8 cellular contexts compared by ENCODE assay signal in the genomic region with DNA sequence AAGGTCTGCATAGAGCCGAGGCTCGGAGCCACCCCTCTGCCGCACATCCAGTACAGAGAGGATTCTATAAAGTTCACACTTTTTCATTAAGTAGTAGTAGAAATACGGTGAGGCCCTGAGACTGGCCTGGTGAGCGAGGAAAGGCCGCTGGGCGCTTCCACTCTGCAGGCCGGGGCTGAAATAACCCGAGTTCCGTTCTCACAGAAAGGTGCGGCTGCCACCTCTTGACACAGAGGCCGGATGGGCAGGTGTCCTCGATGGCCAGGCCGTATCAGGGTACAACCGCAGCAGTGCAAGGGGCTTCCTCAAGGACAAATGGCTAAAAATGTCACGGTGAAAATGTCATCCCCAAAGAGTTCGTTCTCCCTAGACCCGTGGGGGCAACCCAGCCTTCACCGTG. TPM values are rescaled to one million over a fixed set of nuclear protein-coding genes. Genes with fewer than 3 reads are reported as not detected.
DNase-seq lines count a peak whose midpoint lies in the region; ATAC-seq and TF ChIP-seq lines count a peak whose summit lies in the region.

No MANE protein-coding gene starts in this region.

- H3K27ac Mint-ChIP-seq in effector memory CD8-positive, alpha-beta T cell: peak overlapping the region in 1 of 2 donors; percentile 84

- no peak overlapping the region for H3K4me3 ChIP-seq in DND-41 (ENCODE audit: low read depth in 1 of 2, low read length in 2 of 2)
- peak overlapping the region; percentile 14 for H3K4me3 ChIP-seq in OCI-LY7 (ENCODE audit: low read depth, low read length, poor library complexity, severe bottlenecking)
- peak overlapping the region; percentile 51 for H3K4me3 ChIP-seq in psoas muscle

- H3K27ac ChIP-seq in DND-41 (ENCODE audit: low read length) (no peak overlapping the region), OCI-LY7 (ENCODE audit: low read depth, low read length, poor library complexity, severe bottlenecking) (no peak overlapping the region), psoas muscle (peak overlapping the region; percentile 46)

- H3K27me3 ChIP-seq in DND-41 (ENCODE audit: insufficient read depth, low read length, poor library complexity) (no peaks in the 10 kb centered on the region), psoas muscle (ENCODE audit: insufficient read depth in 3 of 3, low read length in 2 of 3) (no peaks in the 10 kb centered on the region)

- H3K36me3 Mint-ChIP-seq in effector memory CD8-positive, alpha-beta T cell (ENCODE audit: insufficient read depth): peaks cover 45% of the 10 kb centered on the region

- 79 to 86% (median 83%) methylated on average over 19 of the region's 19 CpGs for WGBS in psoas muscle, 3 donors

- BruUV-seq in OCI-LY7 (replicated peaks; lab: Mats Ljungman, UMichigan): TSS peak; percentile 62

- ATAC-seq in DND-41 (ENCODE audit: insufficient read depth, low read depth): no peak
- ATAC-seq in effector memory CD8-positive, alpha-beta T cell (replicated peaks): no peak
- no peak for ATAC-seq in psoas muscle
- no peak for ATAC-seq in GM19023 (IDR thresholded peaks at IDR 0.05; ENCODE audit: unreplicated experiment)
- ATAC-seq in GM18498 (IDR thresholded peaks at IDR 0.05; ENCODE audit: unreplicated experiment): no peak
- ATAC-seq in GM19351 (IDR thresholded peaks at IDR 0.05; ENCODE audit: unreplicated experiment): no peak

- peaks cover 37% of the 10 kb centered on the region for H3K79me2 ChIP-seq in DND-41 (ENCODE audit: insufficient read depth, low read length)
- peaks cover 10% of the 10 kb centered on the region for H3K79me2 ChIP-seq in OCI-LY7 (ENCODE audit: insufficient read depth, low read depth, low read length)

- no peaks in the 10 kb centered on the region for H3K9me2 ChIP-seq in OCI-LY7 (ENCODE audit: insufficient read depth, low read length)

- peaks cover 71% of the 10 kb centered on the region for H4K20me1 ChIP-seq in DND-41 (ENCODE audit: insufficient read depth, low read length)
- peaks cover 3% of the 10 kb centered on the region for H4K20me1 ChIP-seq in OCI-LY7 (ENCODE audit: insufficient read depth, low read length)

- H3K36me3 ChIP-seq in DND-41 (ENCODE audit: insufficient read depth, low read length) (peaks cover 74% of the 10 kb centered on the region), OCI-LY7 (ENCODE audit: insufficient read depth, low read length) (peaks cover 70% of the 10 kb centered on the region), psoas muscle (ENCODE audit: insufficient read depth in 1 of 2, low read depth in 1 of 2) (peaks cover 5 to 46% of the 10 kb centered on the region in 2 donors)

- peak overlapping the region; percentile 75 to 76 for H3K4me3 Mint-ChIP-seq in effector memory CD8-positive, alpha-beta T cell

- no peak for TF ChIP-seq CTCF in DND-41 (IDR thresholded peaks at IDR 0.05; ENCODE audit: borderline replicate concordance, extremely low read depth, low read length, poor library complexity, severe bottlenecking)
- TF ChIP-seq CTCF in OCI-LY7 (conservative IDR thresholded peaks at IDR 0.05; ENCODE audit: low read length): no peak
- TF ChIP-seq CTCF in psoas muscle (IDR thresholded peaks at IDR 0.05): no peak

- no peaks in the 10 kb centered on the region for H3K9me3 ChIP-seq in DND-41 (ENCODE audit: insufficient read depth, low read length, severe bottlenecking)
- no peaks in the 10 kb centered on the region for H3K9me3 ChIP-seq in OCI-LY7 (ENCODE audit: low read length)
- no peaks in the 10 kb centered on the region for H3K9me3 ChIP-seq in psoas muscle

- H3K9ac ChIP-seq in DND-41 (ENCODE audit: low read depth, low read length): no peak overlapping the region

- CTCF ChIA-PET in OCI-LY7 (lab: Charles Lee; ENCODE audit: unreplicated experiment): no interaction called here

- no peak overlapping the region for H2AFZ ChIP-seq in DND-41 (ENCODE audit: low read depth, low read length)
- H2AFZ ChIP-seq in OCI-LY7 (ENCODE audit: low read length): no peak overlapping the region

- no peak for DNase-seq in DND-41
- no peak for DNase-seq in OCI-LY7 (ENCODE audit: low spot score)
- no peak for DNase-seq in effector memory CD8-positive, alpha-beta T cell
- no peak for DNase-seq in psoas muscle
- DNase-seq in SHP77 (lab: John Stamatoyannopoulos, UW): no peak

- peaks cover 14 to 18% of the 10 kb centered on the region in 2 donors for H3K4me1 Mint-ChIP-seq in effector memory CD8-positive, alpha-beta T cell (ENCODE audit: low read depth in 2 of 2)

- intact Hi-C loops in OCI-LY7 (cut with micrococcal nuclease; ENCODE audit: unreplicated experiment): loop anchor here (1.0 kb wide), 2 partner anchors 21 to 43 kb away; partner anchors contain the start of genes ALYREF and ANAPC11
- intact Hi-C loops in psoas muscle (cut with DNase I): no loop called here

- peak overlapping the region; percentile 62 for H3K4me2 ChIP-seq in DND-41 (ENCODE audit: insufficient read depth, low read length)
- no peak overlapping the region; the same call in 1 of the 2 replicates for H3K4me2 ChIP-seq in OCI-LY7 (ENCODE audit: low read length)

- H3K4me1 ChIP-seq in DND-41 (ENCODE audit: insufficient read depth, low read length) (peaks cover 37% of the 10 kb centered on the region), OCI-LY7 (ENCODE audit: insufficient read depth, low read length, poor library complexity, severe bottlenecking) (peaks cover 20% of the 10 kb centered on the region), psoas muscle (peaks cover 26% of the 10 kb centered on the region)

- H3K27me3 Mint-ChIP-seq in effector memory CD8-positive, alpha-beta T cell: no peaks in the 10 kb centered on the region

- no peaks in the 10 kb centered on the region for H3K9me3 Mint-ChIP-seq in effector memory CD8-positive, alpha-beta T cell

- POLR2A ChIA-PET in OCI-LY7 (lab: Charles Lee): no interaction called here

RNA-seq across cellular contexts. Expression of gene PCYT2, which starts 0.8 kb away (rescaled TPM):
- total RNA-seq in OCI-LY7 (2014; rRNA removed; shearing (Covaris generic)): 70.1 and 70.4 TPM in 2 replicates
- total RNA-seq in OCI-LY7 (2022) (104 and 108 TPM in 2 replicates), psoas muscle (10 to 100 TPM; 10.2 to 26.9 (median 19.2) TPM)
- polyA plus RNA-seq in psoas muscle: 10 to 100 TPM; 13.2 to 14.1 (median 13.3) TPM

RNA-seq across cellular contexts. Expression of gene SIRT7, which starts 6.0 kb away (rescaled TPM):
- 43.3 and 49.1 TPM in 2 replicates for total RNA-seq in OCI-LY7 (2014; rRNA removed; shearing (Covaris generic))
- total RNA-seq in OCI-LY7 (2022) (57.6 and 69.3 TPM in 2 replicates), psoas muscle (10 to 100 TPM in 1 of 4 donors, 1 to 10 TPM in 3; 3.9 to 10.2 (median 6.3) TPM)
- polyA plus RNA-seq in psoas muscle: 10 to 100 TPM in 2 of 3 donors, 1 to 10 TPM in 1; 5.7 to 14.2 (median 10.4) TPM

RNA-seq across cellular contexts. Expression of gene NPB, which starts 9.9 kb away (rescaled TPM):
- 3.2 and 3.9 TPM in 2 replicates for total RNA-seq in OCI-LY7 (2014; rRNA removed; shearing (Covaris generic))
- total RNA-seq in OCI-LY7 (2022): 2.5 and 2.8 TPM in 2 replicates
- under 1 TPM; 0.42 to 0.78 (median 0.55) TPM for total RNA-seq in psoas muscle
- polyA plus RNA-seq in psoas muscle: 1 to 10 TPM in 1 of 3 donors, under 1 TPM in 2; 0.73 to 2.9 (median 0.76) TPM

RNA-seq across cellular contexts. Expression of gene MAFG, which starts 15.6 kb away (rescaled TPM):
- 16.9 and 22.7 TPM in 2 replicates for total RNA-seq in OCI-LY7 (2014; rRNA removed; shearing (Covaris generic))
- total RNA-seq in OCI-LY7 (2022) (30.1 and 33.6 TPM in 2 replicates), psoas muscle (10 to 100 TPM; 43.1 to 74.2 (median 53.7) TPM)
- 10 to 100 TPM; 21.6 to 73.7 (median 26.6) TPM for polyA plus RNA-seq in psoas muscle

RNA-seq across cellular contexts. Expression of gene ANAPC11, which starts 20.4 kb away (rescaled TPM):
- 265 and 315 TPM in 2 replicates for total RNA-seq in OCI-LY7 (2014; rRNA removed; shearing (Covaris generic))
- 225 and 227 TPM in 2 replicates for total RNA-seq in OCI-LY7 (2022)
- 100 to 1,000 TPM; 118 to 208 (median 135) TPM for total RNA-seq in psoas muscle
- 100 to 1,000 TPM; 273 to 369 (median 323) TPM for polyA plus RNA-seq in psoas muscle

Comparison
In these comparisons a context has a peak if more than half of its experiments do, and no peak if none do; other contexts are left out.
1. H3K4me3 ChIP-seq: peak in OCI-LY7 (single experiment) and psoas muscle (single experiment); none in DND-41 (0 of 2).